Comparison of ENCODE assay signal across 17 cellular contexts in the genomic region with DNA sequence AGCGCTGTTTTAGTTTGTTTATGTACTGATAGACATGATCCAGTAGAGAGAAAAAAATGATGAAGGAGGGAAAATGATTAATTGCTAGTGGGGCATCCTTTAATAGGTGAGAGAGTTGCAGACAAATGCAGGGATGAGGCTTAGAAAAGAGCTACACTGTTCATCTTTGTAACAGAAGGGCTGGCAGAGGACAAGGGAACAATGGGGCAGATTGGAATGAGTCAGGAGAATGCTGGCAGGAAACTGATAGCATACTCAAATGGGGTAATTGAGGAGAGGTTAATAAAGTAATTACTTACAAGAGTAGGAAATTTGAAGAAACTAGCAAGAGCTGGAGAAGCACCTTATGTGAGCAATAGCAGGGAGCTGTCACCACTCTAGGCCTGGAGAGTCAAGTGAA.
"Had no signal": no experiment of that assay in that cellular context is flagged by ENCODE, and none has a peak within 500 bp of the region (broad histone marks: within the 10 kb centered on the region; RNA-seq: fewer than 3 reads in every experiment).

No MANE protein-coding gene starts in this region.

- H3K9ac ChIP-seq: SK-N-SH had no signal

- H3K4me2 ChIP-seq: SK-N-SH had no signal

- H3K9me3 ChIP-seq: SK-N-SH had no signal

- DNase-seq: KBM-7, MV-4-11, NCI-H1048, NCI-H1105, NCI-H1417, NCI-H1436 treated with DMSO at 0.1 percent for 48 hours, NCI-H1694, NCI-H187 treated with DMSO at 0.1 percent for 48 hours, NCI-H2029 treated with DMSO at 0.1 percent for 48 hours, NCI-H2227 treated with DMSO at 0.1 percent for 48 hours, NCI-H526 treated with DMSO at 0.1 percent for 48 hours, NCI-H774, Right ventricle myocardium superior, RPMI8226, SK-N-SH, SW 1271, T-cell had no signal

- ATAC-seq: T-cell had no signal
